ENCODE assay signal across 1 cellular context in the genomic region with DNA sequence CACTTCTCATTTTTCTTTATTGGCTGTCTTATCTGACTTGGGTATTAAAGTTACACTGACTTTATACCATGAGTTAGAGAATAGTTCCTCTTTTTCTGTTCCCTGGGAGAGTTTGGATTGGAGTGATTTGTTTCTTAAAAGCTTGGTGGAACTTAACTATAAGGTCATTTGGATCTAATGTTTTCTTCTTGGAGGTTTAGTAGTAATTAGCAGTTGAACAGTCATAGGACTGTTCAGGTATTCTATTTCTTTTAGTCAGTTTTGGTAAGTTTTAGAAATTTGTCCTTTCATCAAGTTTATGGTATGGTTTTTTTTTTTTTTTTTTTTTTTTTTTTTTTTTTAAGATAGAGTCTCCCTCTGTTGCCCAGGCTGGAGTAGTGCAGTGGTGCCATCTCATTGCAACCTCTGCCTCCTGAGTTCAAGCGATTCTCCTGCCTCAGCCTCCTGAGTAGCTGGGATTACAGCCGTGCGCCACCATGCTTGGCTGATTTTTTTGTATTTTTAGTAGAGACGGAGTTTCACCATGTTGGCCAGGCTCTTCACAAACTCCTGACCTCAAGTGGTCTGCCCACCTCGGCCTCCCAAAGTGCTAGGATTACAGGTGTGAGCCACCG.
TF ChIP-seq lines count a peak whose summit lies in the region.

No MANE protein-coding gene starts in this region.

TF ChIP-seq in K562, 482 proteins besides CTCF, POLR2A, EP300 and RAD21 (continues in another document):
- TF ChIP-seq DNMT1 (IDR thresholded peaks at IDR 0.05): no peak; the same call in 1 of the 2 replicates
- no peak for TF ChIP-seq NELFE (IDR thresholded peaks at IDR 0.05; ENCODE audit: insufficient read depth, insufficient read length)
- no peak for TF ChIP-seq TSHZ1 (CRISPR knock-in tag; IDR thresholded peaks at IDR 0.05)
- no peak for TF ChIP-seq TGIF2 (CRISPR knock-in tag; IDR thresholded peaks at IDR 0.05)
- TF ChIP-seq ZNF398 (CRISPR knock-in tag; IDR thresholded peaks at IDR 0.05): no peak
- no peak for TF ChIP-seq RUNX1 (IDR thresholded peaks at IDR 0.05; ENCODE audit: low read depth)
- TF ChIP-seq, protein P1, sequence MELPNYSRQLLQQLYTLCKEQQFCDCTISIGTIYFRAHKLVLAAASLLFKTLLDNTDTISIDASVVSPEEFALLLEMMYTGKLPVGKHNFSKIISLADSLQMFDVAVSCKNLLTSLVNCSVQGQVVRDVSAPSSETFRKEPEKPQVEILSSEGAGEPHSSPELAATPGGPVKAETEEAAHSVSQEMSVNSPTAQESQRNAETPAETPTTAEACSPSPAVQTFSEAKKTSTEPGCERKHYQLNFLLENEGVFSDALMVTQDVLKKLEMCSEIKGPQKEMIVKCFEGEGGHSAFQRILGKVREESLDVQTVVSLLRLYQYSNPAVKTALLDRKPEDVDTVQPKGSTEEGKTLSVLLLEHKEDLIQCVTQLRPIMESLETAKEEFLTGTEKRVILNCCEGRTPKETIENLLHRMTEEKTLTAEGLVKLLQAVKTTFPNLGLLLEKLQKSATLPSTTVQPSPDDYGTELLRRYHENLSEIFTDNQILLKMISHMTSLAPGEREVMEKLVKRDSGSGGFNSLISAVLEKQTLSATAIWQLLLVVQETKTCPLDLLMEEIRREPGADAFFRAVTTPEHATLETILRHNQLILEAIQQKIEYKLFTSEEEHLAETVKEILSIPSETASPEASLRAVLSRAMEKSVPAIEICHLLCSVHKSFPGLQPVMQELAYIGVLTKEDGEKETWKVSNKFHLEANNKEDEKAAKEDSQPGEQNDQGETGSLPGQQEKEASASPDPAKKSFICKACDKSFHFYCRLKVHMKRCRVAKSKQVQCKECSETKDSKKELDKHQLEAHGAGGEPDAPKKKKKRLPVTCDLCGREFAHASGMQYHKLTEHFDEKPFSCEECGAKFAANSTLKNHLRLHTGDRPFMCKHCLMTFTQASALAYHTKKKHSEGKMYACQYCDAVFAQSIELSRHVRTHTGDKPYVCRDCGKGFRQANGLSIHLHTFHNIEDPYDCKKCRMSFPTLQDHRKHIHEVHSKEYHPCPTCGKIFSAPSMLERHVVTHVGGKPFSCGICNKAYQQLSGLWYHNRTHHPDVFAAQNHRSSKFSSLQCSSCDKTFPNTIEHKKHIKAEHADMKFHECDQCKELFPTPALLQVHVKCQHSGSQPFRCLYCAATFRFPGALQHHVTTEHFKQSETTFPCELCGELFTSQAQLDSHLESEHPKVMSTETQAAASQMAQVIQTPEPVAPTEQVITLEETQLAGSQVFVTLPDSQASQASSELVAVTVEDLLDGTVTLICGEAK (IDR thresholded peaks at IDR 0.05): 0 out of 2 replicates have a peak, but pooled peaks have one; percentile 45
- TF ChIP-seq, protein P1 (CRISPR knock-in tag; IDR thresholded peaks at IDR 0.05): no peak
- TF ChIP-seq THRAP3 (IDR thresholded peaks at IDR 0.05; ENCODE audit: borderline replicate concordance): 0 out of 2 replicates have a peak, but pooled peaks have one; percentile 29
- peak; percentile 30; the same call in 1 of the 2 replicates for TF ChIP-seq SMARCA5 (IDR thresholded peaks at IDR 0.05)
- no peak for TF ChIP-seq RB1 (IDR thresholded peaks at IDR 0.05; ENCODE audit: low read depth)
- TF ChIP-seq PYGO2 (tag; IDR thresholded peaks at IDR 0.05): no peak
- TF ChIP-seq ATF1 (CRISPR knock-in tag; IDR thresholded peaks at IDR 0.05): no peak
- no peak for TF ChIP-seq ATF1 (tag; IDR thresholded peaks at IDR 0.05)
- no peak for TF ChIP-seq ZC3H8 (IDR thresholded peaks at IDR 0.05)
- TF ChIP-seq MAFF (IDR thresholded peaks at IDR 0.05; ENCODE audit: low read length): no peak
- TF ChIP-seq, protein P2, sequence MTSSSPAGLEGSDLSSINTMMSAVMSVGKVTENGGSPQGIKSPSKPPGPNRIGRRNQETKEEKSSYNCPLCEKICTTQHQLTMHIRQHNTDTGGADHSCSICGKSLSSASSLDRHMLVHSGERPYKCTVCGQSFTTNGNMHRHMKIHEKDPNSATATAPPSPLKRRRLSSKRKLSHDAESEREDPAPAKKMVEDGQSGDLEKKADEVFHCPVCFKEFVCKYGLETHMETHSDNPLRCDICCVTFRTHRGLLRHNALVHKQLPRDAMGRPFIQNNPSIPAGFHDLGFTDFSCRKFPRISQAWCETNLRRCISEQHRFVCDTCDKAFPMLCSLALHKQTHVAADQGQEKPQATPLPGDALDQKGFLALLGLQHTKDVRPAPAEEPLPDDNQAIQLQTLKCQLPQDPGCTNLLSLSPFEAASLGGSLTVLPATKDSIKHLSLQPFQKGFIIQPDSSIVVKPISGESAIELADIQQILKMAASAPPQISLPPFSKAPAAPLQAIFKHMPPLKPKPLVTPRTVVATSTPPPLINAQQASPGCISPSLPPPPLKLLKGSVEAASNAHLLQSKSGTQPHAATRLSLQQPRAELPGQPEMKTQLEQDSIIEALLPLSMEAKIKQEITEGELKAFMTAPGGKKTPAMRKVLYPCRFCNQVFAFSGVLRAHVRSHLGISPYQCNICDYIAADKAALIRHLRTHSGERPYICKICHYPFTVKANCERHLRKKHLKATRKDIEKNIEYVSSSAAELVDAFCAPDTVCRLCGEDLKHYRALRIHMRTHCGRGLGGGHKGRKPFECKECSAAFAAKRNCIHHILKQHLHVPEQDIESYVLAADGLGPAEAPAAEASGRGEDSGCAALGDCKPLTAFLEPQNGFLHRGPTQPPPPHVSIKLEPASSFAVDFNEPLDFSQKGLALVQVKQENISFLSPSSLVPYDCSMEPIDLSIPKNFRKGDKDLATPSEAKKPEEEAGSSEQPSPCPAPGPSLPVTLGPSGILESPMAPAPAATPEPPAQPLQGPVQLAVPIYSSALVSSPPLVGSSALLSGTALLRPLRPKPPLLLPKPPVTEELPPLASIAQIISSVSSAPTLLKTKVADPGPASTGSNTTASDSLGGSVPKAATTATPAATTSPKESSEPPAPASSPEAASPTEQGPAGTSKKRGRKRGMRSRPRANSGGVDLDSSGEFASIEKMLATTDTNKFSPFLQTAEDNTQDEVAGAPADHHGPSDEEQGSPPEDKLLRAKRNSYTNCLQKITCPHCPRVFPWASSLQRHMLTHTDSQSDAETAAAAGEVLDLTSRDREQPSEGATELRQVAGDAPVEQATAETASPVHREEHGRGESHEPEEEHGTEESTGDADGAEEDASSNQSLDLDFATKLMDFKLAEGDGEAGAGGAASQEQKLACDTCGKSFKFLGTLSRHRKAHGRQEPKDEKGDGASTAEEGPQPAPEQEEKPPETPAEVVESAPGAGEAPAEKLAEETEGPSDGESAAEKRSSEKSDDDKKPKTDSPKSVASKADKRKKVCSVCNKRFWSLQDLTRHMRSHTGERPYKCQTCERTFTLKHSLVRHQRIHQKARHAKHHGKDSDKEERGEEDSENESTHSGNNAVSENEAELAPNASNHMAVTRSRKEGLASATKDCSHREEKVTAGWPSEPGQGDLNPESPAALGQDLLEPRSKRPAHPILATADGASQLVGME (CRISPR knock-in tag; IDR thresholded peaks at IDR 0.05): no peak
- TF ChIP-seq PCBP1 (IDR thresholded peaks at IDR 0.05; ENCODE audit: low read depth, low read length, poor library complexity, severe bottlenecking): no peak
- no peak for TF ChIP-seq TSC22D4 (tag; IDR thresholded peaks at IDR 0.05)
- TF ChIP-seq PHTF2 (CRISPR knock-in tag; IDR thresholded peaks at IDR 0.05): no peak
- TF ChIP-seq, protein P3, sequence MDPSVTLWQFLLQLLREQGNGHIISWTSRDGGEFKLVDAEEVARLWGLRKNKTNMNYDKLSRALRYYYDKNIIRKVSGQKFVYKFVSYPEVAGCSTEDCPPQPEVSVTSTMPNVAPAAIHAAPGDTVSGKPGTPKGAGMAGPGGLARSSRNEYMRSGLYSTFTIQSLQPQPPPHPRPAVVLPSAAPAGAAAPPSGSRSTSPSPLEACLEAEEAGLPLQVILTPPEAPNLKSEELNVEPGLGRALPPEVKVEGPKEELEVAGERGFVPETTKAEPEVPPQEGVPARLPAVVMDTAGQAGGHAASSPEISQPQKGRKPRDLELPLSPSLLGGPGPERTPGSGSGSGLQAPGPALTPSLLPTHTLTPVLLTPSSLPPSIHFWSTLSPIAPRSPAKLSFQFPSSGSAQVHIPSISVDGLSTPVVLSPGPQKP (CRISPR knock-in tag; IDR thresholded peaks at IDR 0.05): no peak
- TF ChIP-seq, protein P4, sequence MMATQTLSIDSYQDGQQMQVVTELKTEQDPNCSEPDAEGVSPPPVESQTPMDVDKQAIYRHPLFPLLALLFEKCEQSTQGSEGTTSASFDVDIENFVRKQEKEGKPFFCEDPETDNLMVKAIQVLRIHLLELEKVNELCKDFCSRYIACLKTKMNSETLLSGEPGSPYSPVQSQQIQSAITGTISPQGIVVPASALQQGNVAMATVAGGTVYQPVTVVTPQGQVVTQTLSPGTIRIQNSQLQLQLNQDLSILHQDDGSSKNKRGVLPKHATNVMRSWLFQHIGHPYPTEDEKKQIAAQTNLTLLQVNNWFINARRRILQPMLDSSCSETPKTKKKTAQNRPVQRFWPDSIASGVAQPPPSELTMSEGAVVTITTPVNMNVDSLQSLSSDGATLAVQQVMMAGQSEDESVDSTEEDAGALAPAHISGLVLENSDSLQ (IDR thresholded peaks at IDR 0.05): 0 out of 2 replicates have a peak, but pooled peaks have one; percentile 10
- TF ChIP-seq ESRRB (CRISPR knock-in tag; IDR thresholded peaks at IDR 0.05; ENCODE audit: borderline replicate concordance): no peak
- no peak for TF ChIP-seq CREM (IDR thresholded peaks at IDR 0.05; ENCODE audit: low read depth)
- TF ChIP-seq SP2 (IDR thresholded peaks at IDR 0.05; ENCODE audit: extremely low read depth, low read depth, low read length, poor library complexity, severe bottlenecking): no peak
